8 cellular contexts compared by ENCODE assay signal in the genomic region with DNA sequence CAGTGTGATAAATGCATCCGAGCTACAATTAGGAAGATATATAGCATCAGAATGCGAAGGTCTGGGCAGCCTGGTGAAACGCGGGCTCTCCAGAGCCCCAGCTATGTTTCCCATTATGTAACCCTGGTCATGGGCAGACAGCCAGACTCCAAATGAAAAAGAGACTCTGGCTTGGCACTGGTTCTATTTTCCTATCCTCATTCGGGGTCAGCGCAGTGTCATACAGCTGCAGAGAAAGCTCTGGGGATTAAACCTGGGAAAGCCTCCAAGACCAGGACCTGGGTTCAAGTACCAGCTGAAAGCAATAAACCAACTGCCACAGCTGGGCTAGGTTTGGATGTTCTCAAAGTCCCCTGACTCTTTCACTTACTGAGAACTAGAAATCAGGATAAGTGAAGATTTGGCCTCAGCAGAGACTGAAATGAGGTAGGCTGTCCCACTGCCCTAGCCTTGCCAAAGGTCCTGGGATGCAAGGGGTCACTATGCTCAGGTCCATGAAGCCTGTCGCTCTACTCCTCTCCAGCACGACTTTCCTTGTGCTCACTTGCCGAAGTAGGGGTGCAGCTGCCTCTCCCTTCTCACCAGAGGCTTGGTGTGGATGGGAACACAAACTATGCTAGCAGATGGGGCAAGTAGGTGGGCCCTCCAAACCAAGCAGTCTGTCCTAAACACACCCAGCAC.
DNase-seq lines count a peak whose midpoint lies in the region; ATAC-seq and TF ChIP-seq lines count a peak whose summit lies in the region.

No MANE protein-coding gene starts in this region.

- H3K4me3 ChIP-seq in astrocyte of the cerebellum (ENCODE audit: low read depth, low read length) = no peak overlapping the region
- no peak overlapping the region for H3K4me3 ChIP-seq in MM.1S (ENCODE audit: low read length)

- no peak for TF ChIP-seq CTCF in HFFc6 (IDR thresholded peaks at IDR 0.05)
- TF ChIP-seq CTCF in astrocyte of the cerebellum (IDR thresholded peaks at IDR 0.05; ENCODE audit: low read depth, low read length, missing control alignments) = no peak
- no peak for TF ChIP-seq CTCF in MM.1S (IDR thresholded peaks at IDR 0.05; ENCODE audit: low read length)

- no peak overlapping the region for H3K9ac ChIP-seq in MM.1S (ENCODE audit: low read length)

- no peak overlapping the region for H2AFZ ChIP-seq in MM.1S (ENCODE audit: low read length)

- H3K27me3 ChIP-seq in MM.1S (replicated peaks; ENCODE audit: insufficient read depth, low read length) = no peaks in the 10 kb centered on the region

- no peaks in the 10 kb centered on the region for H3F3A ChIP-seq in MM.1S (ENCODE audit: insufficient read depth, low read length)

- H3K4me3 Mint-ChIP-seq in HFFc6 (peak overlapping the region; percentile 31), immature natural killer cell (peak overlapping the region in 2 of 5 donors; percentile 12 to 34)

- H3K9me3 ChIP-seq in MM.1S (replicated peaks; ENCODE audit: insufficient read depth, low read length) = no peaks in the 10 kb centered on the region

- H3K4me1 Mint-ChIP-seq in HFFc6 (ENCODE audit: low read depth) (peaks cover 93% of the 10 kb centered on the region), immature natural killer cell (peaks cover 92 to 93% of the 10 kb centered on the region in 2 donors)

- ATAC-seq in HG03342 (IDR thresholded peaks at IDR 0.05; ENCODE audit: unreplicated experiment) = no peak

- H3K27me3 Mint-ChIP-seq in HFFc6 (ENCODE audit: insufficient read depth) = 0 out of 2 replicates have a peak, but pooled peaks cover 2% of the 10 kb centered on the region
- peaks cover 0 to 1% (median 0%) of the 10 kb centered on the region in 3 donors for H3K27me3 Mint-ChIP-seq in immature natural killer cell (ENCODE audit: low read depth in 3 of 3)

- H3K9me3 Mint-ChIP-seq in HFFc6 (no peaks in the 10 kb centered on the region), immature natural killer cell (no peaks in the 10 kb centered on the region)

- no peaks in the 10 kb centered on the region for H3K36me3 ChIP-seq in MM.1S (replicated peaks; ENCODE audit: insufficient read depth, low read length)

- H3K4me1 ChIP-seq in MM.1S (ENCODE audit: low read length) = no peaks in the 10 kb centered on the region

- H3K79me2 ChIP-seq in MM.1S (ENCODE audit: low read length) = no peaks in the 10 kb centered on the region

- H3K4me2 ChIP-seq in MM.1S (ENCODE audit: low read depth, low read length) = no peak overlapping the region

- no peaks in the 10 kb centered on the region for H4K20me1 ChIP-seq in MM.1S (ENCODE audit: insufficient read depth, low read length)

- H3K27ac ChIP-seq in MM.1S (ENCODE audit: low read length) = no peak overlapping the region

- peaks cover 16% of the 10 kb centered on the region; the same call in 1 of the 2 replicates for H3K36me3 Mint-ChIP-seq in HFFc6 (ENCODE audit: low read depth)
- H3K36me3 Mint-ChIP-seq in immature natural killer cell = peaks cover 6 to 25% (median 22%) of the 10 kb centered on the region in 3 donors

- H3K27ac Mint-ChIP-seq in HFFc6 = peak overlapping the region; percentile 96
- H3K27ac Mint-ChIP-seq in immature natural killer cell = peak overlapping the region; percentile 86 to 95 (median 94)

- H3K9me2 ChIP-seq in MM.1S (replicated peaks; ENCODE audit: insufficient read depth, low read length) = no peaks in the 10 kb centered on the region

- in situ Hi-C loops in astrocyte of the cerebellum (cut with HindIII; ENCODE audit: low sequenced_read_pairs) = loop anchor here (10.0 kb wide), 1 partner anchor 115 kb away; no protein-coding TSS in a partner anchor

- peak; percentile 49 for DNase-seq in HFFc6
- peak; percentile 94 for DNase-seq in astrocyte of the cerebellum (ENCODE audit: low read depth)
- no peak for DNase-seq in immature natural killer cell
- peak; percentile 96 for DNase-seq in stromal cell of bone marrow (ENCODE audit: low read depth)
- DNase-seq in GF-D8 (lab: John Stamatoyannopoulos, UW) = no peak
- DNase-seq in MM.1S = no peak
- no peak for DNase-seq in NCI-H1048 (lab: John Stamatoyannopoulos, UW)

Comparison
In these comparisons a context has a peak if more than half of its experiments do, and no peak if none do; other contexts are left out.
1. DNase-seq: peak in HFFc6 (single experiment), astrocyte of the cerebellum (single experiment) and stromal cell of bone marrow (single experiment); none in immature natural killer cell (0 of 3), GF-D8 (single experiment), MM.1S (single experiment) and NCI-H1048 (single experiment).